In genomic region chr4:113547487-113548042, GRCh38 we compare ENCODE assay signal across 8 cellular contexts.
DNase-seq lines count a peak whose midpoint lies in the region; ATAC-seq and TF ChIP-seq lines count a peak whose summit lies in the region.

No MANE protein-coding gene starts in this region.

- TF ChIP-seq CTCF in right lobe of liver (IDR thresholded peaks at IDR 0.05) = peak; percentile 97 to 99 (median 99)

- peak overlapping the region in 1 of 8 donors; percentile 20 for H3K4me3 Mint-ChIP-seq in CD4-positive, alpha-beta memory T cell
- H3K4me3 Mint-ChIP-seq in activated CD4-positive, alpha-beta T cell treated with anti-CD3 and anti-CD28 coated beads, Interleukin-2, amount 10 ng/mL, durations not matched to agents 24 days and 14 days = peak overlapping the region; percentile 17

- peaks cover 12 to 15% of the 10 kb centered on the region in 2 donors for H3K36me3 Mint-ChIP-seq in CD4-positive, alpha-beta memory T cell
- peaks cover 33% of the 10 kb centered on the region for H3K36me3 Mint-ChIP-seq in activated CD4-positive, alpha-beta T cell treated with anti-CD3 and anti-CD28 coated beads, Interleukin-2, amount 10 ng/mL, durations not matched to agents 24 days and 14 days (ENCODE audit: low read depth)

- POLR2A ChIA-PET in CD4-positive, alpha-beta memory T cell (lab: Charles Lee; ENCODE audit: partially characterized antibody) = interaction anchor here (0.8 to 2.1 kb wide), 7 partner anchors 14 to 361 kb away, joined by 3 to 30 read pairs (median 5); partner anchors contain the start of gene CAMK2D

- CTCF ChIA-PET in CD4-positive, alpha-beta memory T cell (lab: Charles Lee; ENCODE audit: partially characterized antibody) = interaction anchor here (0.6 to 3.7 kb wide), 33 partner anchors 8 to 524 kb away, joined by 3 to 49 read pairs (median 5); no protein-coding TSS in a partner anchor

- peaks cover 11% of the 10 kb centered on the region for H3K4me1 ChIP-seq in CD4-positive, alpha-beta memory T cell (ENCODE audit: insufficient read depth, low read length)
- H3K4me1 ChIP-seq in right lobe of liver = peaks cover 0 to 19% (median 4%) of the 10 kb centered on the region in 4 donors

- peaks cover 9 to 20% (median 10%) of the 10 kb centered on the region in 4 donors for H3K4me1 Mint-ChIP-seq in CD4-positive, alpha-beta memory T cell
- H3K4me1 Mint-ChIP-seq in activated CD4-positive, alpha-beta T cell treated with anti-CD3 and anti-CD28 coated beads, Interleukin-2, amount 10 ng/mL, durations not matched to agents 24 days and 14 days = peaks cover 23% of the 10 kb centered on the region

- H3K27ac Mint-ChIP-seq in CD4-positive, alpha-beta memory T cell = peak overlapping the region; percentile 0 to 81 (median 50)
- H3K27ac Mint-ChIP-seq in activated CD4-positive, alpha-beta T cell treated with anti-CD3 and anti-CD28 coated beads, Interleukin-2, amount 10 ng/mL, durations not matched to agents 24 days and 14 days = peak overlapping the region; percentile 25

- intact Hi-C loops in CD4-positive, alpha-beta memory T cell (cut with micrococcal nuclease) = loop anchor here (1.0 to 5.0 kb wide), 11 partner anchors 18 to 1147 kb away; no protein-coding TSS in a partner anchor
- intact Hi-C loops in activated CD4-positive, alpha-beta T cell treated with anti-CD3 and anti-CD28 coated beads, Interleukin-2, amount 10 ng/mL, durations not matched to agents 24 days and 14 days (cut with micrococcal nuclease) = loop anchor here (1.0 to 5.0 kb wide), 12 partner anchors 8 to 1260 kb away; partner anchors contain the start of gene TIFA
- intact Hi-C loops in right lobe of liver (cut with DNase I) = no loop called here

- H3K27ac ChIP-seq in CD4-positive, alpha-beta memory T cell (ENCODE audit: low read depth, low read length) = no peak overlapping the region
- peak overlapping the region; percentile 65 to 78 (median 73) for H3K27ac ChIP-seq in right lobe of liver

- H3K27me3 ChIP-seq in CD4-positive, alpha-beta memory T cell (ENCODE audit: insufficient read depth, low read length) = no peaks in the 10 kb centered on the region
- no peaks in the 10 kb centered on the region for H3K27me3 ChIP-seq in right lobe of liver

- H3K4me3 ChIP-seq in CD4-positive, alpha-beta memory T cell (ENCODE audit: low read length in 2 of 2) = no peak overlapping the region
- H3K4me3 ChIP-seq in right lobe of liver = no peak overlapping the region

- no peaks in the 10 kb centered on the region for H3K9me3 Mint-ChIP-seq in CD4-positive, alpha-beta memory T cell
- H3K9me3 Mint-ChIP-seq in activated CD4-positive, alpha-beta T cell treated with anti-CD3 and anti-CD28 coated beads, Interleukin-2, amount 10 ng/mL, durations not matched to agents 24 days and 14 days = peaks cover 3% of the 10 kb centered on the region

- WGBS in right lobe of liver (ENCODE audit: insufficient coverage, low coverage, low lambda C conversion rate, missing lambda C conversion rate) = 7% methylated on average over 5 of the region's 5 CpGs

- H3K27me3 Mint-ChIP-seq in CD4-positive, alpha-beta memory T cell = no peaks in the 10 kb centered on the region
- no peaks in the 10 kb centered on the region for H3K27me3 Mint-ChIP-seq in activated CD4-positive, alpha-beta T cell treated with anti-CD3 and anti-CD28 coated beads, Interleukin-2, amount 10 ng/mL, durations not matched to agents 24 days and 14 days

- H3K36me3 ChIP-seq in CD4-positive, alpha-beta memory T cell (ENCODE audit: insufficient read depth, low read length) = no peaks in the 10 kb centered on the region
- no peaks in the 10 kb centered on the region for H3K36me3 ChIP-seq in right lobe of liver

- ATAC-seq in GM19452 (IDR thresholded peaks at IDR 0.05; ENCODE audit: unreplicated experiment) (peak; percentile 98), HG03521 (IDR thresholded peaks at IDR 0.05; ENCODE audit: unreplicated experiment) (peak; percentile 99), right lobe of liver (peak; percentile 100)

- TF ChIP-seq POLR2A in right lobe of liver (IDR thresholded peaks at IDR 0.05) = no peak

- no peaks in the 10 kb centered on the region for H3K9me3 ChIP-seq in CD4-positive, alpha-beta memory T cell (ENCODE audit: control insufficient read depth in 1 of 2, low read length in 2 of 2)
- H3K9me3 ChIP-seq in right lobe of liver = no peaks in the 10 kb centered on the region

- peak; percentile 86 to 94 (median 89) for DNase-seq in CD4-positive, alpha-beta memory T cell
- DNase-seq in NCI-H748 treated with DMSO at 0.1 percent for 48 hours (lab: John Stamatoyannopoulos, UW) (peak; percentile 83), dedifferentiated amniotic fluid mesenchymal stem cell (ENCODE audit: extremely low spot score) (peak; percentile 91), right lobe of liver (peak; percentile 86 to 91 (median 89))
- DNase-seq in activated CD4-positive, alpha-beta T cell treated with anti-CD3 and anti-CD28 coated beads, Interleukin-2, amount 10 ng/mL, durations not matched to agents 24 days and 14 days = peak; percentile 96
- peak; percentile 68 to 85 (median 75) for DNase-seq in stimulated activated CD4-positive, alpha-beta T cell treated with anti-CD3 and anti-CD28 coated beads, TNF-alpha, amount 100 ng/mL, for 1 hour (ENCODE audit: low read depth in 3 of 3, low spot score in 1 of 3)

Comparison
In these comparisons a context has a peak if more than half of its experiments do, and no peak if none do; other contexts are left out.
1. intact Hi-C loops: an anchor here in CD4-positive, alpha-beta memory T cell (1.0 to 5.0 kb wide) and activated CD4-positive, alpha-beta T cell treated with anti-CD3 and anti-CD28 coated beads, Interleukin-2, amount 10 ng/mL, durations not matched to agents 24 days and 14 days (1.0 to 5.0 kb wide); none called in right lobe of liver.